In genomic region chr10:70120417-70120816, GRCh38 we compare ENCODE assay signal across 32 cellular contexts.
"Had no signal": no experiment of that assay in that cellular context is flagged by ENCODE, and none has a peak within 500 bp of the region (broad histone marks: within the 10 kb centered on the region; RNA-seq: fewer than 3 reads in every experiment).

No MANE protein-coding gene starts in this region.

- H3K9me3 Mint-ChIP-seq: activated CD4-positive, alpha-beta memory T cell treated with anti-CD3 and anti-CD28 coated beads for 36 hours; activated CD4-positive, alpha-beta T cell treated with anti-CD3 and anti-CD28 coated beads, Interleukin-2, amount 10 ng/mL, durations not matched to agents 24 days and 14 days; activated naive CD4-positive, alpha-beta T cell treated with anti-CD3 and anti-CD28 coated beads, Interleukin-2, amount 10 ng/mL, durations not matched to agents 7 days and 5 days; activated naive CD4-positive, alpha-beta T cell treated with anti-CD3 and anti-CD28 coated beads, Interleukin-2, amount 50 U/mL, for 72 hours; activated naive CD8-positive, alpha-beta T cell treated with anti-CD3 and anti-CD28 coated beads, Interleukin-2, amount 10 ng/mL, durations not matched to agents 7 days and 5 days; activated T-cell treated with anti-CD3 and anti-CD28 coated beads, Interleukin-2, amount 50 U/mL, for 72 hours; brain; central memory CD8-positive, alpha-beta T cell; T-cell; T-helper 1 cell treated with Interleukin-12 subunit alpha and Interleukin-12 subunit beta and Interleukin-4 antibody, amounts not matched to agents 30 μg/mL and 1 μg/mL, for 36 hours; T-helper 2 cell treated with Interferon-gamma antibody and Interleukin-4, amounts not matched to agents 5 μg/mL and 100 μg/mL, for 36 hours had no signal

- H3K4me3 ChIP-seq: ascending aorta, coronary artery, dorsolateral prefrontal cortex, esophagus muscularis mucosa, gastrocnemius medialis had no signal

- H3K4me3 Mint-ChIP-seq: activated CD4-positive, alpha-beta memory T cell treated with anti-CD3 and anti-CD28 coated beads for 36 hours; activated CD4-positive, alpha-beta T cell treated with anti-CD3 and anti-CD28 coated beads for 36 hours; activated CD4-positive, alpha-beta T cell treated with anti-CD3 and anti-CD28 coated beads, Interleukin-2, amount 10 ng/mL, durations not matched to agents 24 days and 14 days; activated CD8-positive, alpha-beta memory T cell treated with anti-CD3 and anti-CD28 coated beads, Interleukin-2, amount 10 ng/mL, durations not matched to agents 7 days and 5 days; activated CD8-positive, alpha-beta T cell treated with anti-CD3 and anti-CD28 coated beads, Interleukin-2, amount 10 ng/mL, durations not matched to agents 7 days and 5 days; activated naive CD4-positive, alpha-beta T cell treated with anti-CD3 and anti-CD28 coated beads, Interleukin-2, amount 10 ng/mL, durations not matched to agents 7 days and 5 days; activated naive CD8-positive, alpha-beta T cell treated with anti-CD3 and anti-CD28 coated beads, Interleukin-2, amount 10 ng/mL, durations not matched to agents 7 days and 5 days; activated T-cell treated with anti-CD3 and anti-CD28 coated beads, Interleukin-2, amount 50 U/mL, for 72 hours; brain; central memory CD8-positive, alpha-beta T cell; dendritic cell treated with granulocyte-macrophage colony-stimulating factor and Interleukin-4, amounts not matched to agents 40 ng/mL and 50 ng/mL, for 4 days; endodermal cell; T-cell; T-helper 1 cell treated with Interleukin-12 subunit alpha and Interleukin-12 subunit beta and Interleukin-4 antibody, amounts not matched to agents 30 μg/mL and 1 μg/mL, for 36 hours; T-helper 2 cell treated with Interferon-gamma antibody and Interleukin-4, amounts not matched to agents 5 μg/mL and 100 μg/mL, for 36 hours had no signal

- DNase-seq: activated CD4-positive, alpha-beta memory T cell treated with anti-CD3 and anti-CD28 coated beads for 36 hours; activated CD4-positive, alpha-beta T cell treated with anti-CD3 and anti-CD28 coated beads for 36 hours; activated CD4-positive, alpha-beta T cell treated with anti-CD3 and anti-CD28 coated beads, Interleukin-2, amount 10 ng/mL, durations not matched to agents 24 days and 14 days; activated CD4-positive, CD25-positive, alpha-beta regulatory T cell; activated CD4-positive, CD25-positive, alpha-beta regulatory T cell treated with anti-CD3 and anti-CD28 coated beads, Interleukin-2, amount 50 U/mL, for 72 hours; activated CD8-positive, alpha-beta memory T cell treated with anti-CD3 and anti-CD28 coated beads, Interleukin-2, amount 10 ng/mL, durations not matched to agents 7 days and 5 days; activated CD8-positive, alpha-beta memory T cell treated with anti-CD3 and anti-CD28 coated beads, Interleukin-2, amount 50 U/mL, for 4 hours; activated CD8-positive, alpha-beta T cell treated with anti-CD3 and anti-CD28 coated beads, Interleukin-2, amount 10 ng/mL, durations not matched to agents 7 days and 5 days; activated gamma-delta T cell; activated naive CD4-positive, alpha-beta T cell; activated naive CD4-positive, alpha-beta T cell treated with anti-CD3 and anti-CD28 coated beads, Interleukin-2, amount 10 ng/mL, durations not matched to agents 7 days and 5 days; activated naive CD8-positive, alpha-beta T cell treated with anti-CD3 and anti-CD28 coated beads, Interleukin-2, amount 10 ng/mL, durations not matched to agents 7 days and 5 days; activated T-cell treated with anti-CD3 and anti-CD28 coated beads, Interleukin-2, amount 50 U/mL, for 1 hour; activated T-cell treated with anti-CD3 and anti-CD28 coated beads, Interleukin-2, amount 50 U/mL, for 72 hours; dorsolateral prefrontal cortex; effector memory CD4-positive, alpha-beta T cell; endodermal cell; foreskin keratinocyte; gastrocnemius medialis; glutamatergic neuron; SW 1271; T-cell; T1000 had no signal

- H3K36me3 Mint-ChIP-seq: activated naive CD4-positive, alpha-beta T cell treated with anti-CD3 and anti-CD28 coated beads, Interleukin-2, amount 10 ng/mL, durations not matched to agents 7 days and 5 days; activated naive CD4-positive, alpha-beta T cell treated with anti-CD3 and anti-CD28 coated beads, Interleukin-2, amount 50 U/mL, for 72 hours; brain had no signal

- H3K27me3 ChIP-seq: ascending aorta, dorsolateral prefrontal cortex, esophagus muscularis mucosa, foreskin keratinocyte, gastrocnemius medialis had no signal

- H3K4me1 ChIP-seq: ascending aorta, foreskin keratinocyte had no signal

- H3K4me1 Mint-ChIP-seq: brain had no signal

- H3K27ac ChIP-seq: ascending aorta, coronary artery, dorsolateral prefrontal cortex, esophagus muscularis mucosa, foreskin keratinocyte, gastrocnemius medialis had no signal

- H3K9me3 ChIP-seq: ascending aorta, esophagus muscularis mucosa, gastrocnemius medialis had no signal

- H3K27me3 Mint-ChIP-seq: activated CD4-positive, alpha-beta memory T cell treated with anti-CD3 and anti-CD28 coated beads for 36 hours; activated CD4-positive, alpha-beta T cell treated with anti-CD3 and anti-CD28 coated beads for 36 hours; activated CD4-positive, alpha-beta T cell treated with anti-CD3 and anti-CD28 coated beads, Interleukin-2, amount 10 ng/mL, durations not matched to agents 24 days and 14 days; activated CD8-positive, alpha-beta memory T cell treated with anti-CD3 and anti-CD28 coated beads, Interleukin-2, amount 10 ng/mL, durations not matched to agents 7 days and 5 days; activated naive CD8-positive, alpha-beta T cell treated with anti-CD3 and anti-CD28 coated beads, Interleukin-2, amount 10 ng/mL, durations not matched to agents 7 days and 5 days; brain; central memory CD8-positive, alpha-beta T cell; dendritic cell treated with granulocyte-macrophage colony-stimulating factor and Interleukin-4, amounts not matched to agents 40 ng/mL and 50 ng/mL, for 4 days; T-cell had no signal

- H3K27ac Mint-ChIP-seq: activated CD4-positive, alpha-beta memory T cell treated with anti-CD3 and anti-CD28 coated beads for 36 hours; activated CD4-positive, alpha-beta T cell treated with anti-CD3 and anti-CD28 coated beads for 36 hours; activated CD4-positive, alpha-beta T cell treated with anti-CD3 and anti-CD28 coated beads, Interleukin-2, amount 10 ng/mL, durations not matched to agents 24 days and 14 days; activated CD8-positive, alpha-beta memory T cell treated with anti-CD3 and anti-CD28 coated beads, Interleukin-2, amount 10 ng/mL, durations not matched to agents 7 days and 5 days; activated CD8-positive, alpha-beta T cell treated with anti-CD3 and anti-CD28 coated beads, Interleukin-2, amount 10 ng/mL, durations not matched to agents 7 days and 5 days; activated naive CD4-positive, alpha-beta T cell treated with anti-CD3 and anti-CD28 coated beads, Interleukin-2, amount 10 ng/mL, durations not matched to agents 7 days and 5 days; activated naive CD4-positive, alpha-beta T cell treated with anti-CD3 and anti-CD28 coated beads, Interleukin-2, amount 50 U/mL, for 72 hours; activated naive CD8-positive, alpha-beta T cell treated with anti-CD3 and anti-CD28 coated beads, Interleukin-2, amount 10 ng/mL, durations not matched to agents 7 days and 5 days; activated T-cell treated with anti-CD3 and anti-CD28 coated beads, Interleukin-2, amount 50 U/mL, for 72 hours; brain; dendritic cell treated with granulocyte-macrophage colony-stimulating factor and Interleukin-4, amounts not matched to agents 40 ng/mL and 50 ng/mL, for 4 days; endodermal cell; T-cell; T-helper 1 cell treated with Interleukin-12 subunit alpha and Interleukin-12 subunit beta and Interleukin-4 antibody, amounts not matched to agents 30 μg/mL and 1 μg/mL, for 36 hours; T-helper 2 cell treated with Interferon-gamma antibody and Interleukin-4, amounts not matched to agents 5 μg/mL and 100 μg/mL, for 36 hours had no signal
